In the genomic region with DNA sequence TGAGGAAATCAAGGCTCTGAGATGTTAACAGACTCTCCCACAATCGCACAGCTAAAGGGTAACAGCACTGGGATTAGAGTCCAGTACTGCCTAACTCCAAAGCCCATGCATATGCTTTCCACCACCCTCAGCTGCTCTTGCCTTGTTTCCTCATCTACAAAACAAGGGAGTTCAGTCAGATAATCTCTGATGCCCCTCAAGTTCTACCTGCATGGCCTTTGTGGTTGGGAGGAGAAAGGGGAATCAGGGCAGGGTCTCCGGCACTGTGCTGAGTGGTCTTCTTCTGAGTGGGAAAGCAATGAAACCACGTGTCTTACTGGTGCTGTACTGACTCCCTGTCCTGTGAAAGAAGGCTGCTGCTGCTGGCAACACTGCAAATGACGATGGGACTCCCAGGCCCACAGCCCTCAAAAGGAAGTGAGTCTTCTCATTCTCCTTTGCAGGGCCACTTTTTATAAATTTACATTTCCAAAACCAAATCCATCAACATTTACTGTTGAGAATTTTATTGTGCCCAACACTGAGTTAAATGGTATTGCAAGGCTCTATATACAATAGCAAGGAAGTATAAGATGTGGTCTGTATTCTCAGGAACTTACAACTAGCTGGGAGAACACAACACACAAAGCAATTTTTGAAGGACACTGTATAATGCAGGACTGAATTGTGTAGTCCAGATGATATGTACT, we compare ENCODE assay signal across 9 cellular contexts.
DNase-seq lines count a peak whose midpoint lies in the region; ATAC-seq and FAIRE-seq lines count a peak whose summit lies in the region.
"Had no signal": no experiment of that assay in that cellular context is flagged by ENCODE, and none has a peak within 500 bp of the region (broad histone marks: within the 10 kb centered on the region; RNA-seq: fewer than 3 reads in every experiment).

No MANE protein-coding gene starts in this region.

- ATAC-seq in stimulated activated naive CD8-positive, alpha-beta T cell treated with anti-CD3 and anti-CD28 coated beads, Interleukin-15, Interleukin-2, amounts not matched to agents 100 U/mL and 50 U/mL, for 24 hours = no peak
- ATAC-seq in HG02852 (IDR thresholded peaks at IDR 0.05; ENCODE audit: unreplicated experiment) = peak; percentile 25

- peak; percentile 35 for FAIRE-seq in urothelium cell line (lab: Jason Lieb, UNC)

- no peak for DNase-seq in stimulated activated naive CD8-positive, alpha-beta T cell treated with anti-CD3 and anti-CD28 coated beads, Interleukin-15, Interleukin-2, amounts not matched to agents 100 U/mL and 50 U/mL, for 24 hours
- DNase-seq in urothelium cell line (ENCODE audit: low spot score) = no peak
- DNase-seq in NCI-H1436 (lab: John Stamatoyannopoulos, UW) = no peak
- DNase-seq in foreskin melanocyte = no peak
- no peak for DNase-seq in DMS114 treated with DMSO at 0.1 percent for 48 hours (lab: John Stamatoyannopoulos, UW; ENCODE audit: unreplicated experiment)
- DNase-seq: activated naive CD8-positive, alpha-beta T cell treated with anti-CD3 and anti-CD28 coated beads, Interleukin-2, amount 10 ng/mL, durations not matched to agents 7 days and 5 days had no signal

- no peak overlapping the region for H3K4me3 Mint-ChIP-seq in stimulated activated naive CD8-positive, alpha-beta T cell treated with anti-CD3 and anti-CD28 coated beads, Interleukin-15, Interleukin-2, amounts not matched to agents 100 ng/mL and 50 ng/mL, for 24 hours
- no peak overlapping the region for H3K4me3 Mint-ChIP-seq in T-helper 1 cell treated with Interleukin-12 subunit alpha and Interleukin-12 subunit beta and Interleukin-4 antibody, amounts not matched to agents 30 μg/mL and 1 μg/mL, for 36 hours
- H3K4me3 Mint-ChIP-seq: activated naive CD8-positive, alpha-beta T cell treated with anti-CD3 and anti-CD28 coated beads, Interleukin-2, amount 10 ng/mL, durations not matched to agents 7 days and 5 days had no signal

- H3K27ac Mint-ChIP-seq in stimulated activated naive CD8-positive, alpha-beta T cell treated with anti-CD3 and anti-CD28 coated beads, Interleukin-15, Interleukin-2, amounts not matched to agents 100 ng/mL and 50 ng/mL, for 24 hours = peak overlapping the region; percentile 72
- H3K27ac Mint-ChIP-seq in T-helper 1 cell treated with Interleukin-12 subunit alpha and Interleukin-12 subunit beta and Interleukin-4 antibody, amounts not matched to agents 30 μg/mL and 1 μg/mL, for 36 hours = peak overlapping the region; percentile 77
- H3K27ac Mint-ChIP-seq: activated naive CD8-positive, alpha-beta T cell treated with anti-CD3 and anti-CD28 coated beads, Interleukin-2, amount 10 ng/mL, durations not matched to agents 7 days and 5 days had no signal

- no peaks in the 10 kb centered on the region for H3K36me3 Mint-ChIP-seq in stimulated activated naive CD8-positive, alpha-beta T cell treated with anti-CD3 and anti-CD28 coated beads, Interleukin-15, Interleukin-2, amounts not matched to agents 100 ng/mL and 50 ng/mL, for 24 hours (ENCODE audit: low read depth)
- H3K36me3 Mint-ChIP-seq in T-helper 1 cell treated with Interleukin-12 subunit alpha and Interleukin-12 subunit beta and Interleukin-4 antibody, amounts not matched to agents 30 μg/mL and 1 μg/mL, for 36 hours (ENCODE audit: low read depth) = no peaks in the 10 kb centered on the region
- H3K36me3 Mint-ChIP-seq: activated naive CD8-positive, alpha-beta T cell treated with anti-CD3 and anti-CD28 coated beads, Interleukin-2, amount 10 ng/mL, durations not matched to agents 7 days and 5 days had no signal

- no peaks in the 10 kb centered on the region for H3K27me3 Mint-ChIP-seq in stimulated activated naive CD8-positive, alpha-beta T cell treated with anti-CD3 and anti-CD28 coated beads, Interleukin-15, Interleukin-2, amounts not matched to agents 100 ng/mL and 50 ng/mL, for 24 hours
- H3K27me3 Mint-ChIP-seq in T-helper 1 cell treated with Interleukin-12 subunit alpha and Interleukin-12 subunit beta and Interleukin-4 antibody, amounts not matched to agents 30 μg/mL and 1 μg/mL, for 36 hours (ENCODE audit: low read depth) = no peaks in the 10 kb centered on the region

- no peaks in the 10 kb centered on the region for H3K9me3 Mint-ChIP-seq in stimulated activated naive CD8-positive, alpha-beta T cell treated with anti-CD3 and anti-CD28 coated beads, Interleukin-15, Interleukin-2, amounts not matched to agents 100 ng/mL and 50 ng/mL, for 24 hours
- no peaks in the 10 kb centered on the region for H3K9me3 Mint-ChIP-seq in T-helper 1 cell treated with Interleukin-12 subunit alpha and Interleukin-12 subunit beta and Interleukin-4 antibody, amounts not matched to agents 30 μg/mL and 1 μg/mL, for 36 hours
- H3K9me3 Mint-ChIP-seq: activated naive CD8-positive, alpha-beta T cell treated with anti-CD3 and anti-CD28 coated beads, Interleukin-2, amount 10 ng/mL, durations not matched to agents 7 days and 5 days had no signal

- peaks cover 47% of the 10 kb centered on the region for H3K4me1 Mint-ChIP-seq in stimulated activated naive CD8-positive, alpha-beta T cell treated with anti-CD3 and anti-CD28 coated beads, Interleukin-15, Interleukin-2, amounts not matched to agents 100 ng/mL and 50 ng/mL, for 24 hours (ENCODE audit: low read depth)
- H3K4me1 Mint-ChIP-seq in T-helper 1 cell treated with Interleukin-12 subunit alpha and Interleukin-12 subunit beta and Interleukin-4 antibody, amounts not matched to agents 30 μg/mL and 1 μg/mL, for 36 hours (ENCODE audit: low read depth) = peaks cover 32% of the 10 kb centered on the region
